Comparison of ENCODE assay signal across 33 cellular contexts in the genomic region with DNA sequence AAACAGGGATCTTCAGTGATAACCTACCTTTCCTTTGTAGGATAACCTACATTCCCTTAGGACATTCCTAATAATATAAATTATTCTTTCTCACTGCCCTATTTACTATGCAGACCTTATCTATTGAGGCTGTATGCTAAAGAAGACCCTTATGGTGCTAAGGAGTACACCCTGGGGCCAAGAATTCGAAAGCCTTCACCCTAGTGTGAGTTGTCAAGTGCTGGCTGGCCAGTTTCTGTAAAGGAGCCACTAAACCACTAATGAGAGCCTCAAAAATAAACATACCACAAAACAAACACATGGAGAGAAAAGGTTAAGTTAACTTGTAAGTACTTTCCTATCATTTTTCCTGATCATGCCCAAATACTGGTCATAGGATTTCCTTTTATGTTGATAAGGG.
"Had no signal": no experiment of that assay in that cellular context is flagged by ENCODE, and none has a peak within 500 bp of the region (broad histone marks: within the 10 kb centered on the region; RNA-seq: fewer than 3 reads in every experiment).

No MANE protein-coding gene starts in this region.

- H3K36me3 Mint-ChIP-seq: activated naive CD4-positive, alpha-beta T cell treated with anti-CD3 and anti-CD28 coated beads, Interleukin-2, amount 50 U/mL, for 72 hours; brain had no signal

- H3K27ac ChIP-seq: SJCRH30, SK-N-MC, WERI-Rb-1 had no signal

- H3K4me3 Mint-ChIP-seq: activated CD8-positive, alpha-beta T cell treated with anti-CD3 and anti-CD28 coated beads, Interleukin-2, amount 10 ng/mL, durations not matched to agents 7 days and 5 days; activated naive CD4-positive, alpha-beta T cell treated with anti-CD3 and anti-CD28 coated beads for 36 hours; activated naive CD8-positive, alpha-beta T cell treated with anti-CD3 and anti-CD28 coated beads, Interleukin-2, amount 50 U/mL, for 24 hours; activated T-cell treated with anti-CD3 and anti-CD28 coated beads, Interleukin-2, amount 50 U/mL, for 24 hours; brain had no signal

- H3K27me3 ChIP-seq: SJCRH30 had no signal

- H3K4me1 Mint-ChIP-seq: activated naive CD8-positive, alpha-beta T cell treated with anti-CD3 and anti-CD28 coated beads, Interleukin-2, amount 50 U/mL, for 24 hours; brain had no signal

- H3K4me1 ChIP-seq: SJCRH30 had no signal

- ATAC-seq: activated CD8-positive, alpha-beta T cell treated with anti-CD3 and anti-CD28 coated beads, Interleukin-2, amount 10 ng/mL, durations not matched to agents 7 days and 5 days; activated naive CD4-positive, alpha-beta T cell treated with anti-CD3 and anti-CD28 coated beads, Interleukin-2, amount 50 U/mL, for 72 hours; activated naive CD8-positive, alpha-beta T cell treated with anti-CD3 and anti-CD28 coated beads, Interleukin-2, amount 50 U/mL, for 24 hours; Panc1 had no signal

- H3K36me3 ChIP-seq: MG63, SJCRH30, WERI-Rb-1 had no signal

- H3K9me3 ChIP-seq: MG63, SJCRH30 had no signal

- DNase-seq: activated CD4-positive, alpha-beta T cell treated with anti-CD3 and anti-CD28 coated beads for 1 hour; activated CD4-positive, alpha-beta T cell treated with anti-CD3 and anti-CD28 coated beads for 48 hours; activated CD4-positive, alpha-beta T cell treated with anti-CD3 and anti-CD28 coated beads, Interleukin-2, amount 50 U/mL, for 48 hours; activated CD4-positive, CD25-positive, alpha-beta regulatory T cell; activated CD8-positive, alpha-beta T cell treated with anti-CD3 and anti-CD28 coated beads, Interleukin-2, amount 10 ng/mL, durations not matched to agents 7 days and 5 days; activated gamma-delta T cell treated with Interleukin-2 at 50 U/mL for 16 hours; activated naive CD4-positive, alpha-beta T cell treated with anti-CD3 and anti-CD28 coated beads for 36 hours; activated naive CD8-positive, alpha-beta T cell treated with anti-CD3 and anti-CD28 coated beads, Interleukin-2, amount 50 U/mL, for 24 hours; activated T-cell treated with anti-CD3 and anti-CD28 coated beads, Interleukin-2, amount 50 U/mL, for 24 hours; anterior cingulate cortex; central memory CD4-positive, alpha-beta T cell; Kasumi-1; KG1; MG63; NCI-H1048; NCI-H1105 treated with DMSO at 0.1 percent for 48 hours; NCI-H1436; NCI-H1694; NCI-H1930; NCI-H2081 treated with DMSO at 0.1 percent for 48 hours; NCI-H226; NCI-H446 treated with DMSO at 0.1 percent for 48 hours; NCI-H524; NCI-H69; NCI-H82; SHP77; SJCRH30; T1000; WERI-Rb-1 had no signal

- H3K4me3 ChIP-seq: MG63, SJCRH30, SK-N-MC had no signal

- H3K9me3 Mint-ChIP-seq: activated naive CD4-positive, alpha-beta T cell treated with anti-CD3 and anti-CD28 coated beads for 36 hours; activated naive CD8-positive, alpha-beta T cell treated with anti-CD3 and anti-CD28 coated beads, Interleukin-2, amount 50 U/mL, for 24 hours; activated T-cell treated with anti-CD3 and anti-CD28 coated beads, Interleukin-2, amount 50 U/mL, for 24 hours had no signal

- H3K27ac Mint-ChIP-seq: activated CD8-positive, alpha-beta T cell treated with anti-CD3 and anti-CD28 coated beads, Interleukin-2, amount 10 ng/mL, durations not matched to agents 7 days and 5 days; activated naive CD4-positive, alpha-beta T cell treated with anti-CD3 and anti-CD28 coated beads for 36 hours; activated naive CD4-positive, alpha-beta T cell treated with anti-CD3 and anti-CD28 coated beads, Interleukin-2, amount 50 U/mL, for 72 hours; activated naive CD8-positive, alpha-beta T cell treated with anti-CD3 and anti-CD28 coated beads, Interleukin-2, amount 50 U/mL, for 24 hours; activated T-cell treated with anti-CD3 and anti-CD28 coated beads, Interleukin-2, amount 50 U/mL, for 24 hours; brain had no signal
